ENCODE assay signal across 8 cellular contexts in the genomic region with DNA sequence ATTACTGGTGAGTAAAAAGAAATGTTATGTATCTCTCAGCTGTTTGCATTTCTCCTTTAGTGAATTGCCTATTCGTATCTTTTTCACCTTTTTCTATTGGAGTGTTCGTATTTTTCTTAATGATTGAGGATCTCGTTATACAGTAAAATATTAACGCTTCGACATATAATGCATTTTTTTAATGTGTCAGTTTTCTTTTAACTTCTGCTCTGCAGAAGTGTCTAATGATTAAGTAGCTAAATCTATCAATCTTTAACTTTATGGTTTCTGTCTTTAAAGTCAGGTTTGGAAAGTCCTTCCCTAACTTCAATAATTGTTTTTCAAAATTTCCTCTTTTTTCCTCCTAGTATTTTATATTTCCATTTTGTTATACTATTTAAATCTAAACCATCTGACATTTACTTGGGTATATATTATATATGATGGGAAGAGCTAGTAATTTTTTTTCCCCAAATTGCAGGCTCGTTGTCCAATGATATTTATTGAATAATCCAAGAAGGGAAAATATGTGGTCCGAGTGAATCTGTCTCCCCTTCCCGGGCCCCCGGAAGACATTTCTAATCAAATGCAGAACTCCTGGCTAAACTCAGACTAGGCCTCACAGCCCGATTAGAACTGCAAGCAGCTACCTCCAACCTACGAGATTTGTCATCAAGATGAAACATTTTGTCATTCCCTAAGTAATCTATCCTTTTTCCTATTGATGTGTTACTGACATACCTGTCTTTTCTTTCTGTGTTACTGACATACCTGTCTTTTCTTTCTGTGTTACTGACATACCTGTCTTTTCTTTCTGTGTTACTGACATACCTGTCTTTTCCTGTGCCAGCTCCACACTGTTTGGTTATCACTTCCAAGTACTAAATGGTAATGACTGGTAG. TPM values are rescaled to one million over a fixed set of nuclear protein-coding genes. Genes with fewer than 3 reads are reported as not detected.
DNase-seq lines count a peak whose midpoint lies in the region; ATAC-seq lines count a peak whose summit lies in the region.

No MANE protein-coding gene starts in this region.

- H3K36me3 Mint-ChIP-seq in CD8-positive, alpha-beta memory T cell = no peaks in the 10 kb centered on the region
- H3K36me3 Mint-ChIP-seq in activated T-cell treated with anti-CD3 and anti-CD28 coated beads, Interleukin-2, amount 50 U/mL, for 4 hours (ENCODE audit: insufficient read depth) = no peaks in the 10 kb centered on the region
- H3K36me3 Mint-ChIP-seq in stimulated activated naive B cell treated with anti-CD40 and anti-IgM and Interleukin-4, amounts not matched to agents 10 μg/mL and 1 μg/mL and 100 μg/mL, for 72 hours = peaks cover 4% of the 10 kb centered on the region in 2 donors

- no peaks in the 10 kb centered on the region for H3K27me3 Mint-ChIP-seq in CD8-positive, alpha-beta memory T cell
- H3K27me3 Mint-ChIP-seq in activated T-cell treated with anti-CD3 and anti-CD28 coated beads, Interleukin-2, amount 50 U/mL, for 4 hours (ENCODE audit: low read depth) = no peaks in the 10 kb centered on the region
- no peaks in the 10 kb centered on the region for H3K27me3 Mint-ChIP-seq in stimulated activated naive B cell treated with anti-CD40 and anti-IgM and Interleukin-4, amounts not matched to agents 10 μg/mL and 1 μg/mL and 100 μg/mL, for 72 hours

- CTCF ChIA-PET in CD8-positive, alpha-beta memory T cell (lab: Charles Lee) = interaction anchor here (1.2 to 9.2 kb wide), 7 partner anchors 14 to 38 kb away, joined by 5 to 105 read pairs (median 14); a partner anchor contains a TSS

- peaks cover 41 to 58% (median 55%) of the 10 kb centered on the region in 3 donors for H3K4me1 Mint-ChIP-seq in CD8-positive, alpha-beta memory T cell
- H3K4me1 Mint-ChIP-seq in activated T-cell treated with anti-CD3 and anti-CD28 coated beads, Interleukin-2, amount 50 U/mL, for 4 hours (ENCODE audit: low read depth) = peaks cover 52% of the 10 kb centered on the region
- H3K4me1 Mint-ChIP-seq in stimulated activated naive B cell treated with anti-CD40 and anti-IgM and Interleukin-4, amounts not matched to agents 10 μg/mL and 1 μg/mL and 100 μg/mL, for 72 hours = peaks cover 35 to 57% of the 10 kb centered on the region in 2 donors

- H3K36me3 ChIP-seq in CD8-positive, alpha-beta memory T cell (ENCODE audit: insufficient read depth, low read length) = no peaks in the 10 kb centered on the region
- H3K36me3 ChIP-seq in KOPT-K1 (ENCODE audit: insufficient read depth, low read length) = no peaks in the 10 kb centered on the region

- DNase-seq in CD8-positive, alpha-beta memory T cell = peak in 1 of 5 donors; percentile 50
- DNase-seq in activated T-cell treated with anti-CD3 and anti-CD28 coated beads, Interleukin-2, amount 50 U/mL, for 4 hours = no peak
- DNase-seq in iPS-NIHi11 (ENCODE audit: low spot score) (peak; percentile 55), NCI-H2107 treated with DMSO at 0.1 percent for 48 hours (lab: John Stamatoyannopoulos, UW; ENCODE audit: unreplicated experiment) (no peak)
- DNase-seq in stimulated activated naive B cell treated with anti-CD40 and anti-IgM and Interleukin-4, amounts not matched to agents 10 μg/mL and 1 μg/mL and 100 μg/mL, for 72 hours = no peak

- ATAC-seq in activated T-cell treated with anti-CD3 and anti-CD28 coated beads, Interleukin-2, amount 50 U/mL, for 4 hours = no peak
- ATAC-seq in stimulated activated naive B cell treated with anti-CD40 and anti-IgM and Interleukin-4, amounts not matched to agents 10 μg/mL and 1 μg/mL and 100 μg/mL, for 72 hours (replicated peaks) = no peak
- ATAC-seq in GM21786 (IDR thresholded peaks at IDR 0.05; ENCODE audit: unreplicated experiment) = no peak
- no peak for ATAC-seq in HG03108 (IDR thresholded peaks at IDR 0.05; ENCODE audit: unreplicated experiment)

- H3K27ac ChIP-seq in CD8-positive, alpha-beta memory T cell (ENCODE audit: low read depth, low read length) = peak overlapping the region; percentile 52
- peak overlapping the region; percentile 71 for H3K27ac ChIP-seq in KOPT-K1 (ENCODE audit: low read depth, low read length, poor library complexity, severe bottlenecking)

- POLR2A ChIA-PET in CD8-positive, alpha-beta memory T cell (lab: Charles Lee) = interaction anchor here (0.6 to 4.2 kb wide), 14 partner anchors 9 to 190 kb away, joined by 3 to 54 read pairs (median 5); a partner anchor contains a TSS

- peak overlapping the region; percentile 79 to 89 (median 80) for H3K4me3 Mint-ChIP-seq in CD8-positive, alpha-beta memory T cell
- H3K4me3 Mint-ChIP-seq in activated T-cell treated with anti-CD3 and anti-CD28 coated beads, Interleukin-2, amount 50 U/mL, for 4 hours = peak overlapping the region; percentile 77
- peak overlapping the region; percentile 70 to 77 for H3K4me3 Mint-ChIP-seq in stimulated activated naive B cell treated with anti-CD40 and anti-IgM and Interleukin-4, amounts not matched to agents 10 μg/mL and 1 μg/mL and 100 μg/mL, for 72 hours

- H3K4me3 ChIP-seq in CD8-positive, alpha-beta memory T cell (ENCODE audit: low read length) = peak overlapping the region; percentile 42

- no peaks in the 10 kb centered on the region for H3K9me3 ChIP-seq in CD8-positive, alpha-beta memory T cell (ENCODE audit: low read length)
- H3K9me3 ChIP-seq in KOPT-K1 (ENCODE audit: insufficient read depth, low read length, poor library complexity, severe bottlenecking) = no peaks in the 10 kb centered on the region

- peaks cover 42% of the 10 kb centered on the region for H3K4me1 ChIP-seq in CD8-positive, alpha-beta memory T cell (ENCODE audit: insufficient read depth, low read length)

- no peaks in the 10 kb centered on the region for H3K27me3 ChIP-seq in CD8-positive, alpha-beta memory T cell (ENCODE audit: insufficient read depth, low read length, poor library complexity, severe bottlenecking)

- peak overlapping the region; percentile 94 to 97 (median 96) for H3K27ac Mint-ChIP-seq in CD8-positive, alpha-beta memory T cell
- peak overlapping the region; percentile 95 for H3K27ac Mint-ChIP-seq in stimulated activated naive B cell treated with anti-CD40 and anti-IgM and Interleukin-4, amounts not matched to agents 10 μg/mL and 1 μg/mL and 100 μg/mL, for 72 hours

- no peaks in the 10 kb centered on the region for H3K9me3 Mint-ChIP-seq in CD8-positive, alpha-beta memory T cell
- no peaks in the 10 kb centered on the region for H3K9me3 Mint-ChIP-seq in activated T-cell treated with anti-CD3 and anti-CD28 coated beads, Interleukin-2, amount 50 U/mL, for 4 hours
- peaks cover 0 to 4% of the 10 kb centered on the region in 2 donors for H3K9me3 Mint-ChIP-seq in stimulated activated naive B cell treated with anti-CD40 and anti-IgM and Interleukin-4, amounts not matched to agents 10 μg/mL and 1 μg/mL and 100 μg/mL, for 72 hours

RNA-seq across cellular contexts. Expression of a gene that starts 17.2 kb away (rescaled TPM):
- 100 to 1,000 TPM; 428 to 434 TPM for total RNA-seq in CD8-positive, alpha-beta memory T cell
- 161 TPM for polyA plus RNA-seq in CD8-positive, alpha-beta memory T cell
- 100 to 1,000 TPM; 427 to 493 (median 462) TPM for total RNA-seq in activated T-cell treated with anti-CD3 and anti-CD28 coated beads, Interleukin-2, amount 50 U/mL, for 4 hours
